Comparison of ENCODE assay signal across 11 cellular contexts in the genomic region with DNA sequence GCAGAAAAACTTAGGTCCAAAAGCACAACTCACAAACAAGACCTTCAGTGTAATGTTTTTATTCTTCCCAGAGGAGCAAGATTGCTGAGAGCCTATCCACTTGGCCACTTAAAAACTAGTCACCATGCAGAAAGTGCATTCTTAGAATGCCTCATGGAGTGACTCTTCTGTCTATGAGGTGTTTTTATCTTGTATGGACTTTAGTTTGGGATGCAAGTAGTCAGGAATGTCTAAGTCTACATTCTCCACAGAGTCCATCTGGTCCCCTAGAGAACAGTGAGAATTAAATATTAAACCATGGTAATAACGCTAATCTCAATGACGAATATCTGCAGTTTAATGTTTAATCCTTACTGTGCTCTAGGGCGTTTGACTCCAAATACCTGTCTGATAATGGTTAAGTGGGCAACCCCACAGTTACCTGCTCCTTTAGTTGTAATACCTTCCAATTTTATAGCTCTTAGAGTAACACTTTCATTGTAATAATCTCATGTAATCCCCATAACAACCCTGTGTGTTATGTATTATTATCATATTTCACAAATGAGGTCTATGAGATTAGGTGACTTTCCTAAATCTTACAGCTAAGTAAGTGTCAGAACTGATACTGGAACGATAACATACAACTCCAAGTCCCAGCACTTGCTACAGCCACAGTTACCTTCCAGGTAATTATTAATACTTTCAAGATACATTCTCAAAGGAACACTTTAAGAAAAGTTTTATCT.
DNase-seq lines count a peak whose midpoint lies in the region; ATAC-seq, FAIRE-seq and TF ChIP-seq lines count a peak whose summit lies in the region.
"Had no signal": no experiment of that assay in that cellular context is flagged by ENCODE, and none has a peak within 500 bp of the region (broad histone marks: within the 10 kb centered on the region; RNA-seq: fewer than 3 reads in every experiment).

No MANE protein-coding gene starts in this region.

- DNase-seq in Calu3 (no peak), SJSA1 (ENCODE audit: low read depth in 1 of 2, low spot score in 2 of 2) (peak; percentile 51 to 75), foreskin fibroblast (peak; percentile 80 to 85), pancreas (no peak), erythroblast (lab: John Stamatoyannopoulos, UW) (no peak), GM12892 (ENCODE audit: insufficient read length) (no peak)
- DNase-seq in activated CD8-positive, alpha-beta T cell treated with anti-CD3 and anti-CD28 coated beads, Interleukin-2, amount 10 ng/mL, durations not matched to agents 7 days and 5 days = no peak
- no peak for DNase-seq in activated CD4-positive, alpha-beta T cell treated with anti-CD3 and anti-CD28 coated beads, Interleukin-2, amount 10 ng/mL, durations not matched to agents 7 days and 5 days

- H3K9me3 ChIP-seq in SJSA1 (replicated peaks) (no peaks in the 10 kb centered on the region), pancreas (no peaks in the 10 kb centered on the region)
- H3K9me3 ChIP-seq: thoracic aorta had no signal

- TF ChIP-seq CTCF in Calu3 (IDR thresholded peaks at IDR 0.05; ENCODE audit: unreplicated experiment) = no peak
- no peak for TF ChIP-seq CTCF in foreskin fibroblast (IDR thresholded peaks at IDR 0.05; ENCODE audit: low read depth, low read length)
- no peak for TF ChIP-seq CTCF in pancreas (IDR thresholded peaks at IDR 0.05)

- H3K4me3 ChIP-seq in SJSA1 (no peak overlapping the region), foreskin fibroblast (ENCODE audit: low read depth in 1 of 2, low read length in 2 of 2) (no peak overlapping the region), pancreas (no peak overlapping the region)
- H3K4me3 ChIP-seq: thoracic aorta had no signal

- peak overlapping the region; percentile 78 for H3K27ac Mint-ChIP-seq in Calu3 (ENCODE audit: unreplicated experiment)
- no peak overlapping the region for H3K27ac Mint-ChIP-seq in activated CD8-positive, alpha-beta T cell treated with anti-CD3 and anti-CD28 coated beads, Interleukin-2, amount 10 ng/mL, durations not matched to agents 7 days and 5 days
- no peak overlapping the region for H3K27ac Mint-ChIP-seq in activated CD4-positive, alpha-beta T cell treated with anti-CD3 and anti-CD28 coated beads, Interleukin-2, amount 10 ng/mL, durations not matched to agents 7 days and 5 days
- H3K27ac Mint-ChIP-seq: activated T-helper 2 cell treated with anti-CD3 and anti-CD28 coated beads, Interferon-gamma antibody, Interleukin-2, Interleukin-4, amounts not matched to agents 10 μg/mL and 5 μg/mL and 100 μg/mL, durations not matched to agents 14 hours and 24 hours and 36 hours had no signal

- peak overlapping the region; percentile 56 for H3K4me3 Mint-ChIP-seq in Calu3 (ENCODE audit: low read depth, unreplicated experiment)
- H3K4me3 Mint-ChIP-seq in activated CD8-positive, alpha-beta T cell treated with anti-CD3 and anti-CD28 coated beads, Interleukin-2, amount 10 ng/mL, durations not matched to agents 7 days and 5 days = no peak overlapping the region
- no peak overlapping the region for H3K4me3 Mint-ChIP-seq in activated CD4-positive, alpha-beta T cell treated with anti-CD3 and anti-CD28 coated beads, Interleukin-2, amount 10 ng/mL, durations not matched to agents 7 days and 5 days

- H3K9me3 Mint-ChIP-seq in Calu3 (ENCODE audit: low read depth, unreplicated experiment) = no peaks in the 10 kb centered on the region
- H3K9me3 Mint-ChIP-seq in activated CD8-positive, alpha-beta T cell treated with anti-CD3 and anti-CD28 coated beads, Interleukin-2, amount 10 ng/mL, durations not matched to agents 7 days and 5 days (ENCODE audit: insufficient read depth) = no peaks in the 10 kb centered on the region
- H3K9me3 Mint-ChIP-seq in activated CD4-positive, alpha-beta T cell treated with anti-CD3 and anti-CD28 coated beads, Interleukin-2, amount 10 ng/mL, durations not matched to agents 7 days and 5 days = no peaks in the 10 kb centered on the region
- H3K9me3 Mint-ChIP-seq: activated T-helper 2 cell treated with anti-CD3 and anti-CD28 coated beads, Interferon-gamma antibody, Interleukin-2, Interleukin-4, amounts not matched to agents 10 μg/mL and 5 μg/mL and 100 μg/mL, durations not matched to agents 14 hours and 24 hours and 36 hours had no signal

- WGBS in pancreas, 2 donors = 12 to 21% methylated on average over 4 of the region's 4 CpGs

- ATAC-seq in pancreas = peak; percentile 84 to 89 (median 88)
- no peak for ATAC-seq in activated CD8-positive, alpha-beta T cell treated with anti-CD3 and anti-CD28 coated beads, Interleukin-2, amount 10 ng/mL, durations not matched to agents 7 days and 5 days

- no peak for FAIRE-seq in pancreas (lab: Jason Lieb, UNC)
- no peak for FAIRE-seq in GM12892 (lab: Jason Lieb, UNC)
- FAIRE-seq: endometrium had no signal

- no TSS peak for BruUV-seq in Calu3 (replicated peaks; lab: Mats Ljungman, UMichigan)

- TF ChIP-seq POLR2A in erythroblast (IDR thresholded peaks at IDR 0.05; ENCODE audit: low read length) = no peak
- TF ChIP-seq POLR2A in GM12892 (IDR thresholded peaks at IDR 0.05; ENCODE audit: low read depth, low read length) = no peak

- H3K36me3 Mint-ChIP-seq in Calu3 (ENCODE audit: insufficient read depth, unreplicated experiment) = peaks cover 9% of the 10 kb centered on the region
- H3K36me3 Mint-ChIP-seq in activated CD8-positive, alpha-beta T cell treated with anti-CD3 and anti-CD28 coated beads, Interleukin-2, amount 10 ng/mL, durations not matched to agents 7 days and 5 days (ENCODE audit: low read depth) = no peaks in the 10 kb centered on the region
- H3K36me3 Mint-ChIP-seq in activated CD4-positive, alpha-beta T cell treated with anti-CD3 and anti-CD28 coated beads, Interleukin-2, amount 10 ng/mL, durations not matched to agents 7 days and 5 days (ENCODE audit: low read depth) = no peaks in the 10 kb centered on the region

- no peaks in the 10 kb centered on the region for H3K27me3 Mint-ChIP-seq in Calu3 (ENCODE audit: unreplicated experiment)
- peaks cover 9% of the 10 kb centered on the region for H3K27me3 Mint-ChIP-seq in activated CD8-positive, alpha-beta T cell treated with anti-CD3 and anti-CD28 coated beads, Interleukin-2, amount 10 ng/mL, durations not matched to agents 7 days and 5 days (ENCODE audit: low read depth)
- peaks cover 4% of the 10 kb centered on the region for H3K27me3 Mint-ChIP-seq in activated CD4-positive, alpha-beta T cell treated with anti-CD3 and anti-CD28 coated beads, Interleukin-2, amount 10 ng/mL, durations not matched to agents 7 days and 5 days

- intact Hi-C loops in Calu3 (cut with micrococcal nuclease; ENCODE audit: unreplicated experiment) = loop anchor here (1.0 to 5.0 kb wide), 6 partner anchors 47 to 289 kb away; no protein-coding TSS in a partner anchor
- intact Hi-C loops in pancreas (cut with DNase I) = loop anchor here in 1 of 3 donors (10.0 kb wide), 1 partner anchor 61 kb away; no protein-coding TSS in a partner anchor

- peaks cover 4% of the 10 kb centered on the region; the same call in 1 of the 2 replicates for H3K36me3 ChIP-seq in SJSA1
- H3K36me3 ChIP-seq in pancreas = no peaks in the 10 kb centered on the region
- H3K36me3 ChIP-seq: thoracic aorta had no signal

- POLR2A ChIA-PET in activated CD8-positive, alpha-beta T cell treated with anti-CD3 and anti-CD28 coated beads, Interleukin-2, amount 10 ng/mL, durations not matched to agents 7 days and 5 days (lab: Charles Lee) = no interaction called here
- POLR2A ChIA-PET in activated CD4-positive, alpha-beta T cell treated with anti-CD3 and anti-CD28 coated beads, Interleukin-2, amount 10 ng/mL, durations not matched to agents 7 days and 5 days (lab: Charles Lee) = no interaction called here

- H3K27ac ChIP-seq in SJSA1 (peak overlapping the region; percentile 81), pancreas (peak overlapping the region; percentile 65 to 85 (median 74))

- CTCF ChIA-PET in Calu3 (lab: Charles Lee) = interaction anchor here (0.9 to 1.8 kb wide), 7 partner anchors 21 to 236 kb away, joined by 3 to 8 read pairs (median 5); partner anchors contain the start of gene JADE1
- CTCF ChIA-PET in activated CD8-positive, alpha-beta T cell treated with anti-CD3 and anti-CD28 coated beads, Interleukin-2, amount 10 ng/mL, durations not matched to agents 7 days and 5 days (lab: Charles Lee) = interaction anchor here (1.0 to 1.9 kb wide), 7 partner anchors 15 to 382 kb away, joined by 4 to 8 read pairs (median 5); partner anchors contain the start of gene JADE1
- CTCF ChIA-PET in activated CD4-positive, alpha-beta T cell treated with anti-CD3 and anti-CD28 coated beads, Interleukin-2, amount 10 ng/mL, durations not matched to agents 7 days and 5 days (lab: Charles Lee) = interaction anchor here (1.1 to 1.4 kb wide), 2 partner anchors 11 to 229 kb away, joined by 4 read pairs; no protein-coding TSS in a partner anchor

- H3K4me1 ChIP-seq in SJSA1 (replicated peaks) (peaks cover 35% of the 10 kb centered on the region), pancreas (peaks cover 34 to 43% (median 43%) of the 10 kb centered on the region in 3 donors)

- H3K27me3 ChIP-seq in SJSA1 (replicated peaks) = no peaks in the 10 kb centered on the region
- H3K27me3 ChIP-seq in pancreas = no peaks in the 10 kb centered on the region

- peaks cover 36% of the 10 kb centered on the region for H3K4me1 Mint-ChIP-seq in Calu3 (ENCODE audit: low read depth, unreplicated experiment)
- H3K4me1 Mint-ChIP-seq in activated CD8-positive, alpha-beta T cell treated with anti-CD3 and anti-CD28 coated beads, Interleukin-2, amount 10 ng/mL, durations not matched to agents 7 days and 5 days (ENCODE audit: low read depth) = no peaks in the 10 kb centered on the region
- no peaks in the 10 kb centered on the region for H3K4me1 Mint-ChIP-seq in activated CD4-positive, alpha-beta T cell treated with anti-CD3 and anti-CD28 coated beads, Interleukin-2, amount 10 ng/mL, durations not matched to agents 7 days and 5 days

Comparison
In these comparisons a context has a peak if more than half of its experiments do, and no peak if none do; other contexts are left out.
1. DNase-seq: peak in SJSA1 (2 of 2) and foreskin fibroblast (2 of 2); none in Calu3 (single experiment), pancreas (0 of 6), activated CD8-positive, alpha-beta T cell treated with anti-CD3 and anti-CD28 coated beads, Interleukin-2, amount 10 ng/mL, durations not matched to agents 7 days and 5 days (single experiment), erythroblast (0 of 2), activated CD4-positive, alpha-beta T cell treated with anti-CD3 and anti-CD28 coated beads, Interleukin-2, amount 10 ng/mL, durations not matched to agents 7 days and 5 days (single experiment) and GM12892 (single experiment).